19 cellular contexts compared by ENCODE assay signal in the genomic region with DNA sequence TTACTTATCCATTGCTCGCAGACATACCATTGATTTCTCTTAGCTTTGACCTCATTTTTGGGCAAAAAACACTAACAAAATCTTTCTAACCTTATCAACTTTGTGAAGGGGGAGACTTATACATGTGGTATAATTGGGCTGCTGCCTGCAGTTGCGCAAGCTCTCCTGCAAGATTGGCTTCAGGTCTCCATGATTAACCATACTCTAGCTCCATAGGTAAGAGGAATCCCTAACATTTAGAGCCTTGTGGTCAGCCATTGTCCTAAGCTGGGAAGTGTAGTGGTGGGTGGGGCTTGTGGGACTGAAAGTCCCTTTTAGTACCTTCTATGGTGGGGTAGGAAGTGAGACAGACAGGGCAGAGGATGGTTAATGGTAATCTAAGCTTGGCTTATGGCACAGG.
"Had no signal": no experiment of that assay in that cellular context is flagged by ENCODE, and none has a peak within 500 bp of the region (broad histone marks: within the 10 kb centered on the region; RNA-seq: fewer than 3 reads in every experiment).

No MANE protein-coding gene starts in this region.

- H3K36me3 Mint-ChIP-seq: activated naive CD8-positive, alpha-beta T cell treated with anti-CD3 and anti-CD28 coated beads for 36 hours; natural killer cell; T-cell had no signal

- H3K27me3 ChIP-seq: tibial artery had no signal

- H3K36me3 ChIP-seq: left ventricle myocardium inferior, tibial artery had no signal

- H3K4me1 Mint-ChIP-seq: central memory CD8-positive, alpha-beta T cell had no signal

- H3K9me3 ChIP-seq: left ventricle myocardium inferior, tibial artery had no signal

- H3K4me3 ChIP-seq: left ventricle myocardium inferior, tibial artery had no signal

- H3K9me3 Mint-ChIP-seq: activated B cell treated with CpG ODN at 0.5 μM for 24 hours; activated T-cell treated with anti-CD3 and anti-CD28 coated beads, Interleukin-2, amount 50 U/mL, for 4 hours; central memory CD8-positive, alpha-beta T cell; natural killer cell; stimulated activated naive CD8-positive, alpha-beta T cell treated with anti-CD3 and anti-CD28 coated beads, Interleukin-15, Interleukin-2, amounts not matched to agents 100 ng/mL and 50 ng/mL, for 24 hours; T-cell had no signal

- DNase-seq: activated B cell treated with CpG ODN at 0.5 μM for 24 hours; activated CD4-positive, alpha-beta T cell treated with anti-CD3 and anti-CD28 coated beads for 36 hours; activated CD4-positive, alpha-beta T cell treated with anti-CD3 and anti-CD28 coated beads, Interleukin-2, amount 50 U/mL, for 4 hours; activated CD8-positive, alpha-beta memory T cell treated with anti-CD3 and anti-CD28 coated beads for 24 hours; activated CD8-positive, alpha-beta memory T cell treated with anti-CD3 and anti-CD28 coated beads, Interleukin-2, amount 50 U/mL, for 4 hours; activated naive CD4-positive, alpha-beta T cell treated with Interleukin-2 at 50 U/mL for 16 hours; activated naive CD8-positive, alpha-beta T cell treated with anti-CD3 and anti-CD28 coated beads for 36 hours; activated T-cell treated with anti-CD3 and anti-CD28 coated beads, Interleukin-2, amount 50 U/mL, for 4 hours; cortex of kidney; foreskin fibroblast; kidney glomerular epithelial cell; left ventricle myocardium inferior; midbrain; natural killer cell; T-cell; tibial artery had no signal

- H3K4me1 ChIP-seq: left ventricle myocardium inferior had no signal

- H3K27ac Mint-ChIP-seq: activated B cell treated with CpG ODN at 0.5 μM for 24 hours; activated CD4-positive, alpha-beta T cell treated with anti-CD3 and anti-CD28 coated beads for 36 hours; activated naive CD8-positive, alpha-beta T cell treated with anti-CD3 and anti-CD28 coated beads for 36 hours; natural killer cell; progenitor cell of endocrine pancreas; stimulated activated naive CD8-positive, alpha-beta T cell treated with anti-CD3 and anti-CD28 coated beads, Interleukin-15, Interleukin-2, amounts not matched to agents 100 ng/mL and 50 ng/mL, for 24 hours; T-cell had no signal

- H3K4me3 Mint-ChIP-seq: activated B cell treated with CpG ODN at 0.5 μM for 24 hours; activated CD4-positive, alpha-beta T cell treated with anti-CD3 and anti-CD28 coated beads for 36 hours; activated naive CD8-positive, alpha-beta T cell treated with anti-CD3 and anti-CD28 coated beads for 36 hours; activated T-cell treated with anti-CD3 and anti-CD28 coated beads, Interleukin-2, amount 50 U/mL, for 4 hours; central memory CD8-positive, alpha-beta T cell; natural killer cell; stimulated activated naive CD8-positive, alpha-beta T cell treated with anti-CD3 and anti-CD28 coated beads, Interleukin-15, Interleukin-2, amounts not matched to agents 100 ng/mL and 50 ng/mL, for 24 hours; T-cell had no signal

- H3K27me3 Mint-ChIP-seq: central memory CD8-positive, alpha-beta T cell had no signal

- H3K27ac ChIP-seq: left ventricle myocardium inferior, tibial artery had no signal
